Comparison of ENCODE assay signal across 32 cellular contexts in genomic region chr9:134970719-134971118, GRCh38. TPM values are rescaled to one million over a fixed set of nuclear protein-coding genes. Genes with fewer than 3 reads are reported as not detected.
"Had no signal": no experiment of that assay in that cellular context is flagged by ENCODE, and none has a peak within 500 bp of the region (broad histone marks: within the 10 kb centered on the region; RNA-seq: fewer than 3 reads in every experiment).

No MANE protein-coding gene starts in this region.

- H3K27ac ChIP-seq: ascending aorta, cardiac muscle cell, coronary artery, dorsolateral prefrontal cortex, gastrocnemius medialis, hepatocyte, right lobe of liver, tibial nerve had no signal

- H3K4me3 Mint-ChIP-seq: activated CD4-positive, alpha-beta T cell treated with anti-CD3 and anti-CD28 coated beads for 36 hours; activated CD8-positive, alpha-beta memory T cell treated with anti-CD3 and anti-CD28 coated beads, Interleukin-2, amount 10 ng/mL, durations not matched to agents 7 days and 5 days; activated CD8-positive, alpha-beta T cell treated with anti-CD3 and anti-CD28 coated beads, Interleukin-2, amount 10 ng/mL, durations not matched to agents 7 days and 5 days; activated naive CD4-positive, alpha-beta T cell treated with anti-CD3 and anti-CD28 coated beads for 36 hours; activated naive CD8-positive, alpha-beta T cell treated with anti-CD3 and anti-CD28 coated beads, Interleukin-2, amount 10 ng/mL, durations not matched to agents 7 days and 5 days; brain; effector memory CD8-positive, alpha-beta T cell; T-helper 2 cell treated with Interferon-gamma antibody and Interleukin-4, amounts not matched to agents 5 μg/mL and 100 μg/mL, for 36 hours had no signal

- H3K4me2 ChIP-seq: hepatocyte had no signal

- H3K27me3 ChIP-seq: ascending aorta, right lobe of liver had no signal

- H3K36me3 ChIP-seq: ascending aorta, cardiac muscle cell, gastrocnemius medialis, right lobe of liver, tibial nerve had no signal

- H3K9me3 ChIP-seq: ascending aorta, gastrocnemius medialis, mucosa of descending colon, right lobe of liver, tibial nerve had no signal

- H3K79me2 ChIP-seq: hepatocyte had no signal

- H3K4me1 ChIP-seq: ascending aorta, gastrocnemius medialis, right lobe of liver had no signal

- H3K9me3 Mint-ChIP-seq: activated naive CD4-positive, alpha-beta T cell treated with anti-CD3 and anti-CD28 coated beads for 36 hours; activated naive CD8-positive, alpha-beta T cell treated with anti-CD3 and anti-CD28 coated beads, Interleukin-2, amount 10 ng/mL, durations not matched to agents 7 days and 5 days; activated T-helper 2 cell treated with anti-CD3 and anti-CD28 coated beads, Interferon-gamma antibody, Interleukin-2, Interleukin-4, amounts not matched to agents 10 μg/mL and 5 μg/mL and 100 μg/mL, durations not matched to agents 14 hours and 24 hours and 36 hours; brain; effector memory CD8-positive, alpha-beta T cell; nephron; T-helper 2 cell treated with Interferon-gamma antibody and Interleukin-4, amounts not matched to agents 5 μg/mL and 100 μg/mL, for 36 hours had no signal

- H3K4me1 Mint-ChIP-seq: activated CD4-positive, alpha-beta T cell treated with anti-CD3 and anti-CD28 coated beads for 36 hours; activated CD8-positive, alpha-beta memory T cell treated with anti-CD3 and anti-CD28 coated beads, Interleukin-2, amount 10 ng/mL, durations not matched to agents 7 days and 5 days; activated naive CD8-positive, alpha-beta T cell treated with anti-CD3 and anti-CD28 coated beads, Interleukin-2, amount 10 ng/mL, durations not matched to agents 7 days and 5 days had no signal

- DNase-seq: activated CD4-positive, alpha-beta T cell treated with anti-CD3 and anti-CD28 coated beads for 36 hours; activated CD4-positive, CD25-positive, alpha-beta regulatory T cell; activated CD8-positive, alpha-beta memory T cell treated with anti-CD3 and anti-CD28 coated beads, Interleukin-2, amount 10 ng/mL, durations not matched to agents 7 days and 5 days; activated CD8-positive, alpha-beta T cell treated with anti-CD3 and anti-CD28 coated beads, Interleukin-2, amount 10 ng/mL, durations not matched to agents 7 days and 5 days; activated naive CD4-positive, alpha-beta T cell treated with anti-CD3 and anti-CD28 coated beads for 36 hours; activated naive CD8-positive, alpha-beta T cell treated with anti-CD3 and anti-CD28 coated beads, Interleukin-2, amount 10 ng/mL, durations not matched to agents 7 days and 5 days; activated T-cell treated with anti-CD3 and anti-CD28 coated beads, Interleukin-2, amount 50 U/mL, for 48 hours; effector memory CD8-positive, alpha-beta T cell; erythroblast; gastrocnemius medialis; islet precursor cell; left colon; mesendoderm; small intestine; stimulated activated CD4-positive, alpha-beta T cell treated with anti-CD3 and anti-CD28 coated beads, Interleukin-2, amount 100 ng/mL, for 24 hours; stimulated activated naive CD4-positive, alpha-beta T cell; T-helper 1 cell had no signal

- H3K4me3 ChIP-seq: ascending aorta, cardiac muscle cell, coronary artery, dorsolateral prefrontal cortex, gastrocnemius medialis, hepatocyte, lung, mucosa of descending colon, right lobe of liver, tibial nerve had no signal

- H2AFZ ChIP-seq: hepatocyte had no signal

- ATAC-seq: activated CD4-positive, alpha-beta T cell treated with anti-CD3 and anti-CD28 coated beads for 36 hours; activated CD8-positive, alpha-beta memory T cell treated with anti-CD3 and anti-CD28 coated beads, Interleukin-2, amount 10 ng/mL, durations not matched to agents 7 days and 5 days; activated CD8-positive, alpha-beta T cell treated with anti-CD3 and anti-CD28 coated beads, Interleukin-2, amount 10 ng/mL, durations not matched to agents 7 days and 5 days; effector memory CD8-positive, alpha-beta T cell; gastrocnemius medialis; left colon; mucosa of descending colon had no signal

- H3K27ac Mint-ChIP-seq: activated CD4-positive, alpha-beta T cell treated with anti-CD3 and anti-CD28 coated beads for 36 hours; activated CD8-positive, alpha-beta memory T cell treated with anti-CD3 and anti-CD28 coated beads, Interleukin-2, amount 10 ng/mL, durations not matched to agents 7 days and 5 days; activated CD8-positive, alpha-beta T cell treated with anti-CD3 and anti-CD28 coated beads, Interleukin-2, amount 10 ng/mL, durations not matched to agents 7 days and 5 days; activated naive CD4-positive, alpha-beta T cell treated with anti-CD3 and anti-CD28 coated beads for 36 hours; activated naive CD8-positive, alpha-beta T cell treated with anti-CD3 and anti-CD28 coated beads, Interleukin-2, amount 10 ng/mL, durations not matched to agents 7 days and 5 days; activated T-helper 2 cell treated with anti-CD3 and anti-CD28 coated beads, Interferon-gamma antibody, Interleukin-2, Interleukin-4, amounts not matched to agents 10 μg/mL and 5 μg/mL and 100 μg/mL, durations not matched to agents 14 hours and 24 hours and 36 hours; effector memory CD8-positive, alpha-beta T cell; T-helper 2 cell treated with Interferon-gamma antibody and Interleukin-4, amounts not matched to agents 5 μg/mL and 100 μg/mL, for 36 hours had no signal

- H3K36me3 Mint-ChIP-seq: activated CD8-positive, alpha-beta memory T cell treated with anti-CD3 and anti-CD28 coated beads, Interleukin-2, amount 10 ng/mL, durations not matched to agents 7 days and 5 days; activated naive CD8-positive, alpha-beta T cell treated with anti-CD3 and anti-CD28 coated beads, Interleukin-2, amount 10 ng/mL, durations not matched to agents 7 days and 5 days; brain had no signal

RNA-seq across cellular contexts. Expression of gene FCN1, which starts 53.0 kb away (rescaled TPM):
- total RNA-seq: activated CD4-positive, alpha-beta T cell treated with anti-CD3 and anti-CD28 coated beads for 36 hours; activated CD8-positive, alpha-beta memory T cell treated with anti-CD3 and anti-CD28 coated beads, Interleukin-2, amount 10 ng/mL, durations not matched to agents 7 days and 5 days; activated CD8-positive, alpha-beta T cell treated with anti-CD3 and anti-CD28 coated beads, Interleukin-2, amount 10 ng/mL, durations not matched to agents 7 days and 5 days; activated naive CD4-positive, alpha-beta T cell treated with anti-CD3 and anti-CD28 coated beads for 36 hours; activated T-helper 2 cell treated with anti-CD3 and anti-CD28 coated beads, Interferon-gamma antibody, Interleukin-2, Interleukin-4, amounts not matched to agents 10 μg/mL and 5 μg/mL and 100 μg/mL, durations not matched to agents 14 hours and 24 hours and 36 hours; ascending aorta; cardiac muscle cell; hepatocyte; myocyte; osteoblast had no signal
